ENCODE assay signal across 13 cellular contexts in the genomic region with DNA sequence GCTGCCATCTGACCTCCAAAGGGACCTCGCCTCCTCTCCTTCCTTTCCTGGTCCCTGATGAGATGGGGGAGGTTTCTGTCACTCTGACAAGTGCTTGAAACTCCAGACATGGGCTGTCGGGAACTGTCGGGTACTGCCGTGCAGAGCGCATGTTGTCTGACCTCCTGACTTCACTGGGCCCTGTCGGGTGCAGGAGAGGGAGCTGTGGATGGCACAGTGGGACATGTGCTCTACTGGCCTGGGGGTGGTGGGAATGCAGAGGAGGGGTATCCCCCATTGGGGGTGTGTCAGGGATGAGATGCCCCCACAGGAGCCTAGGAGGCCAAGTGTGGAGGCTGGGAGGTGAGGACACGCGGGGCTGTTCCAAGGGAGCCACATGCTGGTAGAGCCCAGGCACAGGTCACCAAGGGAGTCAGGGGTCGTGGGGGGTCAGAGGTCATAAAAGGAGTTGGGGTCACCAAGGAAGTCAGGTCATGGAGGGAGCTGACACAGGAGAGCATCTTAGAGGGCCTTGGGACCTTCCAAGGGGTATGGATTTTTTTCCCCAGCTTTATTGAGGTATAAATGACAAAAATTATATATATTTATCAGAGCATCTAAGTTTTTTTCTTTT. TPM values are rescaled to one million over a fixed set of nuclear protein-coding genes. Genes with fewer than 3 reads are reported as not detected.
DNase-seq lines count a peak whose midpoint lies in the region; ATAC-seq and TF ChIP-seq lines count a peak whose summit lies in the region.
"Had no signal": no experiment of that assay in that cellular context is flagged by ENCODE, and none has a peak within 500 bp of the region (broad histone marks: within the 10 kb centered on the region; RNA-seq: fewer than 3 reads in every experiment).

No MANE protein-coding gene starts in this region.

- ATAC-seq in right lobe of liver (peak in 2 of 4 donors; percentile 1), HG03469 (IDR thresholded peaks at IDR 0.05; ENCODE audit: unreplicated experiment) (no peak)
- ATAC-seq in activated T-helper 17 cell treated with anti-CD3 and anti-CD28 coated beads, Interleukin-2, amount 50 U/mL, for 72 hours (replicated peaks): no peak
- ATAC-seq: natural killer cell treated with Interleukin-12 subunit alpha and Interleukin-12 subunit beta and Interleukin-15 and Interleukin-18, amount 100 ng/mL, for 72 hours had no signal

- H3K36me3 Mint-ChIP-seq in HFFc6 (ENCODE audit: low read depth): peaks cover 14% of the 10 kb centered on the region
- H3K36me3 Mint-ChIP-seq in activated T-helper 17 cell treated with anti-CD3 and anti-CD28 coated beads, Interleukin-2, amount 50 U/mL, for 72 hours (ENCODE audit: low read depth): peaks cover 11% of the 10 kb centered on the region

- H3K27ac Mint-ChIP-seq in HFFc6: peak overlapping the region; percentile 87
- no peak overlapping the region for H3K27ac Mint-ChIP-seq in activated T-helper 17 cell treated with anti-CD3 and anti-CD28 coated beads, Interleukin-2, amount 50 U/mL, for 72 hours
- H3K27ac Mint-ChIP-seq: activated T-helper 2 cell treated with anti-CD3 and anti-CD28 coated beads, Interferon-gamma antibody, Interleukin-2, Interleukin-4, amounts not matched to agents 10 μg/mL and 5 μg/mL and 100 μg/mL, durations not matched to agents 14 hours and 24 hours and 36 hours had no signal

- H3K4me3 Mint-ChIP-seq in HFFc6: no peak overlapping the region; the same call in 1 of the 2 replicates
- no peak overlapping the region for H3K4me3 Mint-ChIP-seq in activated T-helper 17 cell treated with anti-CD3 and anti-CD28 coated beads, Interleukin-2, amount 50 U/mL, for 72 hours
- H3K4me3 Mint-ChIP-seq: natural killer cell treated with Interleukin-12 subunit alpha and Interleukin-12 subunit beta and Interleukin-15 and Interleukin-18, amount 100 ng/mL, for 72 hours had no signal

- H3K9me3 Mint-ChIP-seq in HFFc6: no peaks in the 10 kb centered on the region
- H3K9me3 Mint-ChIP-seq in activated T-helper 17 cell treated with anti-CD3 and anti-CD28 coated beads, Interleukin-2, amount 50 U/mL, for 72 hours: no peaks in the 10 kb centered on the region
- H3K9me3 Mint-ChIP-seq: activated T-helper 2 cell treated with anti-CD3 and anti-CD28 coated beads, Interferon-gamma antibody, Interleukin-2, Interleukin-4, amounts not matched to agents 10 μg/mL and 5 μg/mL and 100 μg/mL, durations not matched to agents 14 hours and 24 hours and 36 hours; natural killer cell treated with Interleukin-12 subunit alpha and Interleukin-12 subunit beta and Interleukin-15 and Interleukin-18, amount 100 ng/mL, for 72 hours had no signal

- H3K4me3 ChIP-seq in dorsolateral prefrontal cortex (no peak overlapping the region), right lobe of liver (no peak overlapping the region), skeletal muscle tissue (ENCODE audit: low read length in 3 of 3) (peak overlapping the region in 1 of 3 donors; percentile 22)

- no peak for TF ChIP-seq CTCF in HFFc6 (IDR thresholded peaks at IDR 0.05)
- TF ChIP-seq CTCF in dorsolateral prefrontal cortex (IDR thresholded peaks at IDR 0.05 in 54 of 56, conservative IDR thresholded peaks at IDR 0.05 in 2 of 56; ENCODE audit: low read depth in 1 of 56, partially characterized antibody in 56 of 56): no peak
- TF ChIP-seq CTCF in right lobe of liver (IDR thresholded peaks at IDR 0.05): no peak

- no peaks in the 10 kb centered on the region for H3K9me3 ChIP-seq in right lobe of liver
- no peaks in the 10 kb centered on the region for H3K9me3 ChIP-seq in skeletal muscle tissue (ENCODE audit: control insufficient read depth in 3 of 3, low read length in 3 of 3)

- H3K9ac ChIP-seq in skeletal muscle tissue (ENCODE audit: low read depth in 1 of 3, low read length in 3 of 3): peak overlapping the region; percentile 10 to 68 (median 45)

- peak overlapping the region in 50 of 59 donors; percentile 8 to 90 (median 62) for H3K27ac ChIP-seq in dorsolateral prefrontal cortex
- peak overlapping the region; percentile 23 to 79 (median 55) for H3K27ac ChIP-seq in right lobe of liver
- H3K27ac ChIP-seq in skeletal muscle tissue (ENCODE audit: low read depth, low read length): peak overlapping the region; percentile 82

- H3K36me3 ChIP-seq in right lobe of liver (peaks cover 0 to 93% (median 25%) of the 10 kb centered on the region in 4 donors), skeletal muscle tissue (ENCODE audit: control insufficient read depth in 3 of 3, insufficient read depth in 3 of 3, low read length in 3 of 3) (peaks cover 0 to 2% (median under 1%) of the 10 kb centered on the region in 3 donors)

- TF ChIP-seq POLR2A in right lobe of liver (IDR thresholded peaks at IDR 0.05): no peak

- H3K27me3 Mint-ChIP-seq in HFFc6 (ENCODE audit: insufficient read depth): no peaks in the 10 kb centered on the region
- H3K27me3 Mint-ChIP-seq in activated T-helper 17 cell treated with anti-CD3 and anti-CD28 coated beads, Interleukin-2, amount 50 U/mL, for 72 hours: no peaks in the 10 kb centered on the region
- H3K27me3 Mint-ChIP-seq: natural killer cell treated with Interleukin-12 subunit alpha and Interleukin-12 subunit beta and Interleukin-15 and Interleukin-18, amount 100 ng/mL, for 72 hours had no signal

- intact Hi-C loops in dorsolateral prefrontal cortex (cut with DNase I): no loop called here
- intact Hi-C loops in right lobe of liver (cut with DNase I): no loop called here

- no peaks in the 10 kb centered on the region for H3K27me3 ChIP-seq in dorsolateral prefrontal cortex
- H3K27me3 ChIP-seq in right lobe of liver: no peaks in the 10 kb centered on the region
- no peaks in the 10 kb centered on the region for H3K27me3 ChIP-seq in skeletal muscle tissue (ENCODE audit: control insufficient read depth in 3 of 3, insufficient read depth in 3 of 3, low read length in 3 of 3)

- H3K4me1 ChIP-seq in right lobe of liver: peaks cover 0 to 98% (median 33%) of the 10 kb centered on the region in 4 donors
- H3K4me1 ChIP-seq in skeletal muscle tissue (ENCODE audit: control insufficient read depth in 3 of 3, insufficient read depth in 3 of 3, low read length in 3 of 3): peaks cover 54 to 59% (median 58%) of the 10 kb centered on the region in 3 donors

- peaks cover 46% of the 10 kb centered on the region for H3K4me1 Mint-ChIP-seq in HFFc6 (ENCODE audit: low read depth)
- no peaks in the 10 kb centered on the region for H3K4me1 Mint-ChIP-seq in activated T-helper 17 cell treated with anti-CD3 and anti-CD28 coated beads, Interleukin-2, amount 50 U/mL, for 72 hours

- no peak for DNase-seq in HFFc6
- no peak for DNase-seq in dorsolateral prefrontal cortex
- no peak for DNase-seq in right lobe of liver
- no peak for DNase-seq in NCI-H2081 treated with DMSO at 0.1 percent for 48 hours (lab: John Stamatoyannopoulos, UW)
- DNase-seq in foreskin melanocyte: no peak
- DNase-seq: activated CD4-positive, CD25-positive, alpha-beta regulatory T cell; NCI-H524 treated with DMSO at 0.1 percent for 48 hours; stimulated activated CD4-positive, alpha-beta T cell treated with anti-CD3 and anti-CD28 coated beads, Interleukin-4, amount 100 ng/mL, for 4 hours had no signal

- 81% methylated on average over 3 of the region's 9 CpGs for WGBS in right lobe of liver (ENCODE audit: insufficient coverage, low coverage, low lambda C conversion rate, missing lambda C conversion rate)

RNA-seq across cellular contexts. Expression of a gene that starts 30.9 kb away (rescaled TPM):
- 10 to 100 TPM; 35.5 to 47.3 (median 37.2) TPM for total RNA-seq in HFFc6 (2021; fragmentation: NEBNext Ultra II Directional; extraction: Animal tissue kit (Norgen Biotek cat#: 25700))
- total RNA-seq in dorsolateral prefrontal cortex: 10 to 100 TPM; 32.6 to 87.9 (median 49.5) TPM
- total RNA-seq in right lobe of liver: 100 to 1,000 TPM in 1 of 6 experiments, 10 to 100 TPM in 5; 20.8 to 104 (median 53.1) TPM
- total RNA-seq in skeletal muscle tissue: 35.5 TPM
- 10 to 100 TPM; 30.5 to 51.7 TPM for total RNA-seq in activated T-helper 17 cell treated with anti-CD3 and anti-CD28 coated beads, Interleukin-2, amount 50 U/mL, for 72 hours

RNA-seq across cellular contexts. Expression of a gene that starts 48.5 kb away (rescaled TPM):
- 10 to 100 TPM; 48.2 to 69.3 (median 49.4) TPM for total RNA-seq in HFFc6 (2021; fragmentation: NEBNext Ultra II Directional; extraction: Animal tissue kit (Norgen Biotek cat#: 25700))
- total RNA-seq in dorsolateral prefrontal cortex: 100 to 1,000 TPM in 9 of 120 experiments, 10 to 100 TPM in 111; 52.3 to 111 (median 78.1) TPM
- total RNA-seq in right lobe of liver: 1,000 to 10,000 TPM in 1 of 6 experiments, 100 to 1,000 TPM in 5; 370 to 1,042 (median 725) TPM
- 42.8 TPM for total RNA-seq in skeletal muscle tissue
- total RNA-seq in activated T-helper 17 cell treated with anti-CD3 and anti-CD28 coated beads, Interleukin-2, amount 50 U/mL, for 72 hours: 10 to 100 TPM; 24.4 to 53.7 TPM
